1 cellular context compared by ENCODE assay signal in genomic region chr9:83680233-83680632, GRCh38.
TF ChIP-seq lines count a peak whose summit lies in the region.

No MANE protein-coding gene starts in this region.

TF ChIP-seq in GM23338, 12 proteins besides CTCF, POLR2A, EP300 and RAD21 (continued from another document):
- TF ChIP-seq REST (IDR thresholded peaks at IDR 0.05; ENCODE audit: unreplicated experiment) (no peak), ZNF114 (CRISPR knock-in tag; IDR thresholded peaks at IDR 0.05) (no peak), ZNF331 (CRISPR knock-in tag; IDR thresholded peaks at IDR 0.05; ENCODE audit: low read depth) (no peak), JUNB (IDR thresholded peaks at IDR 0.05; ENCODE audit: unreplicated experiment) (no peak), NANOG (IDR thresholded peaks at IDR 0.05; ENCODE audit: borderline replicate concordance) (no peak), CREB1 (CRISPR knock-in tag; IDR thresholded peaks at IDR 0.05; ENCODE audit: low read depth) (no peak), ZNF462 (CRISPR knock-in tag; IDR thresholded peaks at IDR 0.05) (no peak)
